ENCODE assay signal across 8 cellular contexts in genomic region chr6:151475653-151476523, GRCh38. TPM values are rescaled to one million over a fixed set of nuclear protein-coding genes. Genes with fewer than 3 reads are reported as not detected.
A peak's percentile ranks its signal among the peaks of the same experiment; 100 is the strongest.
DNase-seq lines count a peak whose midpoint lies in the region; ATAC-seq and TF ChIP-seq lines count a peak whose summit lies in the region.

No MANE protein-coding gene starts in this region.

- H3K79me2 ChIP-seq in OCI-LY7 (ENCODE audit: insufficient read depth, low read depth, low read length), result no peaks in the 10 kb centered on the region

- TF ChIP-seq CTCF in AG04450 (IDR thresholded peaks at IDR 0.05; ENCODE audit: low read depth, low read length), result peak; percentile 74
- peak; percentile 69 for TF ChIP-seq CTCF in GM12864 (IDR thresholded peaks at IDR 0.05; ENCODE audit: low read depth, low read length, missing control alignments)
- TF ChIP-seq CTCF in OCI-LY7 (conservative IDR thresholded peaks at IDR 0.05; ENCODE audit: low read length), result peak; percentile 96
- TF ChIP-seq CTCF in adrenal gland (IDR thresholded peaks at IDR 0.05), result peak; percentile 59 to 90 (median 74)

- intact Hi-C loops in OCI-LY7 (cut with micrococcal nuclease; ENCODE audit: unreplicated experiment), result loop anchor here (2.0 to 5.0 kb wide), 2 partner anchors 23 to 69 kb away; partner anchors contain the start of gene RMND1
- intact Hi-C loops in adrenal gland (cut with DNase I), result loop anchor here in 1 of 2 donors (10.0 kb wide), 1 partner anchor 71 kb away; no protein-coding TSS in a partner anchor

- DNase-seq in AG04450 (ENCODE audit: low read depth, low spot score), result no peak
- DNase-seq in GM12864 (ENCODE audit: low read depth), result no peak
- peak; percentile 68 for DNase-seq in OCI-LY7 (ENCODE audit: low spot score)
- DNase-seq in adrenal gland, result peak in 6 of 7 donors; percentile 39 to 71 (median 56)
- peak; percentile 30 for DNase-seq in stimulated activated CD4-positive, alpha-beta T cell treated with anti-CD3 and anti-CD28 coated beads, Interleukin-2, amount 100 ng/mL, for 4 hours (ENCODE audit: low read depth)

- peak overlapping the region; percentile 87 for H2AFZ ChIP-seq in OCI-LY7 (ENCODE audit: low read length)

- BruUV-seq in OCI-LY7 (replicated peaks; lab: Mats Ljungman, UMichigan), result no TSS peak

- TF ChIP-seq POLR2A in adrenal gland (IDR thresholded peaks at IDR 0.05), result no peak

- no peak overlapping the region for H3K27ac ChIP-seq in AG04450 (ENCODE audit: low read depth, low read length)
- H3K27ac ChIP-seq in OCI-LY7 (ENCODE audit: low read depth, low read length, poor library complexity, severe bottlenecking), result no peak overlapping the region
- peak overlapping the region in 1 of 5 donors; percentile 22 for H3K27ac ChIP-seq in adrenal gland
- no peak overlapping the region for H3K27ac ChIP-seq in iPS-18a (ENCODE audit: low read length)

- no peak overlapping the region for H3K9ac ChIP-seq in iPS-18a (ENCODE audit: low read length)

- no peaks in the 10 kb centered on the region for H3K27me3 ChIP-seq in AG04450 (ENCODE audit: control insufficient read depth, insufficient read depth, low read length)
- no peaks in the 10 kb centered on the region for H3K27me3 ChIP-seq in adrenal gland
- no peaks in the 10 kb centered on the region for H3K27me3 ChIP-seq in iPS-18a (ENCODE audit: control insufficient read depth, insufficient read depth, low read length)

- POLR2A ChIA-PET in AG04450 (lab: Yijun Ruan, JAX) (no interaction called here), OCI-LY7 (lab: Charles Lee) (interaction anchor here (0.6 to 0.8 kb wide), 3 partner anchors 71 to 822 kb away, joined by 3 read pairs; no protein-coding TSS in a partner anchor)

- H3K4me3 ChIP-seq in AG04450 (ENCODE audit: low read depth, low read length), result no peak overlapping the region
- no peak overlapping the region for H3K4me3 ChIP-seq in GM12864 (ENCODE audit: low read depth, low read length)
- no peak overlapping the region for H3K4me3 ChIP-seq in OCI-LY7 (ENCODE audit: low read depth, low read length, poor library complexity, severe bottlenecking)
- peak overlapping the region in 1 of 4 donors; percentile 41 for H3K4me3 ChIP-seq in adrenal gland
- H3K4me3 ChIP-seq in iPS-18a (ENCODE audit: low read length), result peak overlapping the region; percentile 6

- WGBS in adrenal gland, 4 donors, result 25 to 42% (median 40%) methylated on average over 14 to 16 of the region's 16 CpGs

- peak overlapping the region; percentile 58 for H3K4me2 ChIP-seq in OCI-LY7 (ENCODE audit: low read length)

- H3K4me1 ChIP-seq in OCI-LY7 (ENCODE audit: insufficient read depth, low read length, poor library complexity, severe bottlenecking) (peaks cover 15% of the 10 kb centered on the region), adrenal gland (replicated peaks in 1 of 2) (peaks cover 0 to 7% of the 10 kb centered on the region in 2 donors), iPS-18a (ENCODE audit: control insufficient read depth, low read depth, low read length) (no peaks in the 10 kb centered on the region)

- H3K36me3 ChIP-seq in OCI-LY7 (ENCODE audit: insufficient read depth, low read length) (no peaks in the 10 kb centered on the region), adrenal gland (replicated peaks in 1 of 2) (no peaks in the 10 kb centered on the region), iPS-18a (ENCODE audit: control insufficient read depth, low read depth, low read length) (no peaks in the 10 kb centered on the region)

- H3K9me3 ChIP-seq in AG04450 (ENCODE audit: control insufficient read depth, insufficient read depth, low read length) (no peaks in the 10 kb centered on the region), OCI-LY7 (ENCODE audit: low read length) (no peaks in the 10 kb centered on the region), adrenal gland (replicated peaks in 1 of 3) (no peaks in the 10 kb centered on the region), iPS-18a (ENCODE audit: control insufficient read depth, low read depth, low read length) (no peaks in the 10 kb centered on the region)

- peak; percentile 82 for ATAC-seq in HG03442 (IDR thresholded peaks at IDR 0.05; ENCODE audit: unreplicated experiment)
- ATAC-seq in GM18907 (IDR thresholded peaks at IDR 0.05; ENCODE audit: unreplicated experiment), result no peak

- no peaks in the 10 kb centered on the region for H4K20me1 ChIP-seq in OCI-LY7 (ENCODE audit: insufficient read depth, low read length)

- CTCF ChIA-PET in AG04450 (lab: Charles Lee) (interaction anchor here (0.6 to 2.2 kb wide), 9 partner anchors 8 to 176 kb away, joined by 3 to 14 read pairs (median 8); no protein-coding TSS in a partner anchor), OCI-LY7 (lab: Charles Lee; ENCODE audit: unreplicated experiment) (no interaction called here)

- H3K9me2 ChIP-seq in OCI-LY7 (ENCODE audit: insufficient read depth, low read length), result no peaks in the 10 kb centered on the region

RNA-seq across cellular contexts. Expression of gene CCDC170, which starts 17.9 kb away (rescaled TPM):
- polyA plus RNA-seq in AG04450 (2011; rRNA removed) (0.99 and 1.9 TPM in 2 replicates), adrenal gland (1 to 10 TPM; 3.5 to 5.4 (median 5.0) TPM)
- 1.3 and 2.2 TPM in 2 replicates for polyA minus RNA-seq in AG04450 (2011; rRNA and poly(A)+ RNA removed)
- total RNA-seq in OCI-LY7 (2014; rRNA removed; shearing (Covaris generic)), result not detected in 2 replicates
- total RNA-seq in OCI-LY7 (2022) (not detected in 2 replicates), adrenal gland (10 to 100 TPM in 2 of 8 donors, 1 to 10 TPM in 6; 2.0 to 13.0 (median 8.0) TPM)

RNA-seq across cellular contexts. Expression of gene RMND1, which starts 24.0 kb away (rescaled TPM):
- polyA plus RNA-seq in AG04450 (2011; rRNA removed), result 24.3 and 27.8 TPM in 2 replicates
- 20.1 and 24.6 TPM in 2 replicates for polyA minus RNA-seq in AG04450 (2011; rRNA and poly(A)+ RNA removed)
- 10.2 and 21.2 TPM in 2 replicates for total RNA-seq in OCI-LY7 (2014; rRNA removed; shearing (Covaris generic))
- total RNA-seq in OCI-LY7 (2022), result 22.0 and 22.3 TPM in 2 replicates
- 10 to 100 TPM; 19.1 to 62.4 (median 24.4) TPM for total RNA-seq in adrenal gland
- 10 to 100 TPM; 24.7 to 30.2 (median 29.4) TPM for polyA plus RNA-seq in adrenal gland

Comparison
In these comparisons a context has a peak if more than half of its experiments do, and no peak if none do; other contexts are left out.
1. DNase-seq: peak in OCI-LY7 (single experiment), adrenal gland (6 of 7) and stimulated activated CD4-positive, alpha-beta T cell treated with anti-CD3 and anti-CD28 coated beads, Interleukin-2, amount 100 ng/mL, for 4 hours (single experiment); none in AG04450 (single experiment) and GM12864 (single experiment).
2. Peak in every context shown above with its lines, with median percentiles within 50 percentile points of each other: CTCF ChIP-seq.